8 cellular contexts compared by ENCODE assay signal in genomic region chr17:55348749-55349354, GRCh38.
DNase-seq lines count a peak whose midpoint lies in the region; ATAC-seq and TF ChIP-seq lines count a peak whose summit lies in the region.

No MANE protein-coding gene starts in this region.

- 11 to 21% (median 15%) methylated on average over 10 of the region's 10 CpGs for WGBS in stomach, 5 donors

- no peaks in the 10 kb centered on the region for H3K9me3 ChIP-seq in stomach

- ATAC-seq in HG02759 (IDR thresholded peaks at IDR 0.05; ENCODE audit: unreplicated experiment) = peak; percentile 72
- ATAC-seq in HG03378 (IDR thresholded peaks at IDR 0.05; ENCODE audit: unreplicated experiment) = no peak

- intact Hi-C loops in stomach (cut with DNase I; ENCODE audit: low total_unique reads) = no loop called here

- no peak for TF ChIP-seq EP300 in stomach (IDR thresholded peaks at IDR 0.05)

- peak in 5 of 7 experiments; percentile 67 to 84 (median 81) for TF ChIP-seq CTCF in stomach (IDR thresholded peaks at IDR 0.05)

- peaks cover 0 to 11% (median 0%) of the 10 kb centered on the region in 4 donors for H3K4me1 ChIP-seq in stomach

- no peak overlapping the region for H3K27ac ChIP-seq in stomach

- peak; percentile 1 for DNase-seq in DMS79 (lab: John Stamatoyannopoulos, UW)
- DNase-seq in NCI-H2227 (lab: John Stamatoyannopoulos, UW; ENCODE audit: unreplicated experiment) = peak; percentile 61
- peak; percentile 18 to 26 for DNase-seq in activated CD4-positive, alpha-beta T cell treated with anti-CD3 and anti-CD28 coated beads for 24 hours (ENCODE audit: low read depth in 2 of 2)
- DNase-seq in dermis microvascular lymphatic vessel endothelial cell (ENCODE audit: low read depth in 2 of 2) = peak; percentile 9 to 49
- DNase-seq in lung microvascular endothelial cell (ENCODE audit: low read depth in 2 of 2) = peak; percentile 47 to 59
- DNase-seq in stomach = peak; percentile 63

- TF ChIP-seq POLR2A in stomach (IDR thresholded peaks at IDR 0.05) = no peak

- H3K27me3 ChIP-seq in stomach = no peaks in the 10 kb centered on the region

- no peaks in the 10 kb centered on the region for H3K36me3 ChIP-seq in stomach

- no peak overlapping the region for H3K4me3 ChIP-seq in stomach

Comparison
In these comparisons a context has a peak if more than half of its experiments do, and no peak if none do; other contexts are left out.
1. DNase-seq: peak in every context shown above with its lines; median percentile 63 in stomach; 61 in NCI-H2227; 53 in lung microvascular endothelial cell; 29 in dermis microvascular lymphatic vessel endothelial cell; 22 in activated CD4-positive, alpha-beta T cell treated with anti-CD3 and anti-CD28 coated beads for 24 hours; 1 in DMS79.